Comparison of ENCODE assay signal across 1 cellular context in genomic region chr1:9252999-9253398, GRCh38.
TF ChIP-seq lines count a peak whose summit lies in the region.

No MANE protein-coding gene starts in this region.

TF ChIP-seq in H1, 55 proteins besides CTCF, POLR2A, EP300 and RAD21:
- TF ChIP-seq SP1 (IDR thresholded peaks at IDR 0.05; ENCODE audit: low read depth, low read length) (peak; percentile 68), POLR2AphosphoS5 (IDR thresholded peaks at IDR 0.05; ENCODE audit: low read depth, low read length) (no peak), TEAD4 (IDR thresholded peaks at IDR 0.05; ENCODE audit: low read depth, low read length) (peak; percentile 49; the same call in 1 of the 2 replicates), JUND (IDR thresholded peaks at IDR 0.05; ENCODE audit: low read length) (no peak), BCL11A (IDR thresholded peaks at IDR 0.05; ENCODE audit: low read depth in 2 of 2, low read length in 2 of 2) (peak; percentile 24 to 91), PHF8 (conservative IDR thresholded peaks at IDR 0.05; ENCODE audit: low read depth, low read length) (no peak), MAX (IDR thresholded peaks at IDR 0.05) (peak; percentile 25; the same call in 1 of the 2 replicates), BACH1 (IDR thresholded peaks at IDR 0.05; ENCODE audit: low read length) (no peak), YY1 (IDR thresholded peaks at IDR 0.05; ENCODE audit: low read depth, low read length) (0 out of 2 replicates have a peak, but pooled peaks have one; percentile 38), GABPA (IDR thresholded peaks at IDR 0.05; ENCODE audit: borderline replicate concordance, insufficient read depth, low read length) (no peak), BRCA1 (IDR thresholded peaks at IDR 0.05; ENCODE audit: low read depth, low read length) (no peak), POU5F1 (IDR thresholded peaks at IDR 0.05; ENCODE audit: low read depth, low read length) (0 out of 2 replicates have a peak, but pooled peaks have one; percentile 10), CHD7 (IDR thresholded peaks at IDR 0.05; ENCODE audit: insufficient replicate concordance, low read length) (peak; percentile 17), RFX5 (IDR thresholded peaks at IDR 0.05; ENCODE audit: borderline replicate concordance, low read depth, low read length) (no peak), EGR1 (IDR thresholded peaks at IDR 0.05; ENCODE audit: borderline replicate concordance, low read depth, low read length) (no peak), TAF7 (optimal IDR thresholded peaks at IDR 0.05; ENCODE audit: borderline replicate concordance, low read depth, low read length) (no peak), CTBP2 (IDR thresholded peaks at IDR 0.05; ENCODE audit: borderline replicate concordance, insufficient read depth, insufficient read length, low read length) (peak; percentile 57), ZNF274 (IDR thresholded peaks at IDR 0.05; ENCODE audit: borderline replicate concordance, extremely low read depth, low read length) (no peak), TAF1 (IDR thresholded peaks at IDR 0.05; ENCODE audit: low read depth, low read length) (no peak), NANOG (IDR thresholded peaks at IDR 0.05; ENCODE audit: insufficient read depth, low read depth, low read length, poor library complexity, severe bottlenecking) (peak; percentile 93), SRF (IDR thresholded peaks at IDR 0.05; ENCODE audit: low read depth, low read length) (no peak), HDAC2 (IDR thresholded peaks at IDR 0.05; ENCODE audit: borderline replicate concordance in 1 of 2, low read depth in 2 of 2, low read length in 2 of 2) (peak; percentile 53 to 87; a peak in 2 of 4 replicates)
TF ChIP-seq in H1: peak in this region for 10.
